In the genomic region with DNA sequence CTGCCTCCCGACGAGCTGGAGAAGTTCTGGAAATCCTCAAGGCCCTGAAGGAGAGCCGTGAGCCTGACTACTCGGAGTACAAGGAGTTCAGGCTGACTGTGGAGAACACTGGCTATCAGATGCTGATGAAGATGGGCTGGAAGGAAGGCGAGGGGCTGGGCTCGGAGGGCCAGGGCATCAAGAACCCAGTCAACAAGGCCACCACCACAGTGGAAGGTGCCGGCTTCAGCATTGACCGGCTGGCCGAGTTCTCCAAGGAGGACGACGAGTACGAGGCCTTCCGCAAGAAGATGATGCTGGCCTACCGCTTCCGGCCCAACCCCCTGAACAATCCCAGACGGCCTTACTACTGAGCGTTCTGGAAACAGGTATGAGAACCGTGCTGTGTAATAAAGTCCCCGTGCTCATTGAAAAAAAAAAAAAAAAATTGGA, we compare ENCODE assay signal across 28 cellular contexts.
"Had no signal": no experiment of that assay in that cellular context is flagged by ENCODE, and none has a peak within 500 bp of the region (broad histone marks: within the 10 kb centered on the region; RNA-seq: fewer than 3 reads in every experiment).

No MANE protein-coding gene starts in this region.

- H3K36me3 ChIP-seq: pancreas, right atrium auricular region, suprapubic skin, tibial nerve had no signal

- H3K27me3 ChIP-seq: hepatocyte, pancreas, right atrium auricular region, suprapubic skin, tibial nerve had no signal

- H3K79me2 ChIP-seq: hepatocyte had no signal

- H3K27ac ChIP-seq: epithelial cell of prostate, hepatocyte, pancreas, right atrium auricular region, suprapubic skin, tibial nerve, VCaP had no signal

- FAIRE-seq: bronchial epithelial cell, colon, endometrium, frontal cortex, keratinocyte, pancreas, TTC549 had no signal

- H3K4me1 ChIP-seq: pancreas, right atrium auricular region, suprapubic skin, tibial nerve had no signal

- H3K4me2 ChIP-seq: hepatocyte had no signal

- ATAC-seq: activated T-cell treated with anti-CD3 and anti-CD28 coated beads, Interleukin-2, amount 50 U/mL, for 72 hours; left colon; pancreas had no signal

- DNase-seq: activated CD4-positive, alpha-beta T cell treated with anti-CD3 and anti-CD28 coated beads for 4 hours; activated CD4-positive, alpha-beta T cell treated with anti-CD3 and anti-CD28 coated beads, Interleukin-2, amount 50 U/mL, for 4 hours; activated naive CD4-positive, alpha-beta T cell; activated T-cell treated with anti-CD3 and anti-CD28 coated beads for 4 hours; activated T-cell treated with anti-CD3 and anti-CD28 coated beads, Interleukin-2, amount 50 U/mL, for 72 hours; anterior cingulate cortex; effector CD8-positive, alpha-beta T cell; glutamatergic neuron; left colon; mammary epithelial cell; naive B cell; nephron progenitor cell; nucleus accumbens; stimulated activated naive CD4-positive, alpha-beta T cell; T-helper 9 cell had no signal

- H2AFZ ChIP-seq: hepatocyte had no signal

- H3K4me3 ChIP-seq: hepatocyte, pancreas, right atrium auricular region, suprapubic skin, tibial nerve had no signal

- H3K9me3 ChIP-seq: pancreas had no signal
